8 cellular contexts compared by ENCODE assay signal in the genomic region with DNA sequence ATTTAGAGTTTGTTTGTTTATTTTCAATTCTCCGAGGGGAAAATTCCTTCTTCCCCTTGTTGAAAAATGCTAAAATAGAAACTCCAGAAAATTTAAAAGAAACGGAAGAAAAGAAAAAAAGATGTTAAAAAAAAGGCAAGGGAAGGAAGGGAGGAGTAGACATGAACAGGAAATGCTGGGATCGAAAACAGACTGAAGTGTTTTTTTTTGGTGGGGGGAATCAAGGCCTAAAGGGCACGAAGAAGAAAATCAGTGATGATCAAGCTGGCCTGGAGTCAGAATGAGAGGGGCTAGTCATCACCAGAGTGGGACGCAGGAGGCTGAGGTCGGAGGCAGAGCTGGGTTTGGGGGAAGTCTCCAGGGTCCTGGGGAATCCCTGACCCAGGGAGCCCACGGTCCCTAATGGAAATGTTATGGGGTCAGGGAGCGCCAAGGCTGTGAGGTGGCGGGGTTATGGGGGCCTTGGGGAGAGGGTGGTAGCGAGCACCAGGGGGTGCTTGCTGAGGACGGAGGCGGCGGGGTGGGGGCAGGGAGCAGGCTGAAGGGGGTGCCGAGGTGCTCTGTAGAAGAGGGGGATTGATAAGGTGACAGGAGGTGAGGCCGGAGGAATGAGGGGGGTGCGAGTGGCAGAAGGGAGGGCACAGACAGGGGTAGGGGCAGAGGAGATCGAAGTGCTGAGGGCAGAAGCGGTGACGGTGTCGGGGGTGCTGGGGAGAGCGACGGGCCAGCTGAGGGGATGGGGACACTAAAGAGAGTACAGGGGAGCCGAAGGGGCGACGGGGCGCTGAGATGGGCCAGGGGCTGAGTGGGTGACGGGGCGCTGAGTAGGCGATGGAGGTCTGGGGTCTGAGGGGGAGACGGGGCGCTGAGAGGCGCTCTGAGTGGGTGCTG. TPM values are rescaled to one million over a fixed set of nuclear protein-coding genes. Genes with fewer than 3 reads are reported as not detected.
A peak's percentile ranks its signal among the peaks of the same experiment; 100 is the strongest.
DNase-seq lines count a peak whose midpoint lies in the region; ATAC-seq lines count a peak whose summit lies in the region.

No MANE protein-coding gene starts in this region.

- H3K27me3 ChIP-seq in mononuclear cell (ENCODE audit: insufficient read depth, low read length) = no peaks in the 10 kb centered on the region

- H3K9me3 ChIP-seq in mononuclear cell (ENCODE audit: low read depth, low read length) = peaks cover 24% of the 10 kb centered on the region

- H3K4me1 ChIP-seq in mononuclear cell (ENCODE audit: insufficient read depth, low read length) = peaks cover 62% of the 10 kb centered on the region

- H3K4me3 ChIP-seq in mononuclear cell (ENCODE audit: low read length) = peak overlapping the region; percentile 68

- DNase-seq in DMS79 treated with DMSO at 0.1 percent for 48 hours (lab: John Stamatoyannopoulos, UW) (peak; percentile 35), DMS79 (lab: John Stamatoyannopoulos, UW) (no peak), ecto neural progenitor cell (ENCODE audit: low spot score) (peak; percentile 62), NCI-H446 treated with DMSO at 0.1 percent for 48 hours (lab: John Stamatoyannopoulos, UW) (no peak), SW 1271 (lab: John Stamatoyannopoulos, UW) (no peak)
- peak; percentile 58 for DNase-seq in activated CD4-positive, CD25-positive, alpha-beta regulatory T cell treated with anti-CD3 and anti-CD28 coated beads, Interleukin-2, amount 50 U/mL, for 72 hours
- DNase-seq in stimulated activated naive CD8-positive, alpha-beta T cell treated with anti-CD3 and anti-CD28 coated beads, Interleukin-15, Interleukin-2, amounts not matched to agents 100 U/mL and 50 U/mL, for 24 hours = peak; percentile 81

- peak; percentile 44 for ATAC-seq in stimulated activated naive CD8-positive, alpha-beta T cell treated with anti-CD3 and anti-CD28 coated beads, Interleukin-15, Interleukin-2, amounts not matched to agents 100 U/mL and 50 U/mL, for 24 hours

RNA-seq across cellular contexts. Expression of gene ZNFX1, which starts 0.7 kb away (rescaled TPM):
- 99.6 TPM for total RNA-seq in mononuclear cell

RNA-seq across cellular contexts. Expression of gene DDX27, which starts 57.9 kb away (rescaled TPM):
- total RNA-seq in mononuclear cell = 71.5 TPM

Comparison
In these comparisons a context has a peak if more than half of its experiments do, and no peak if none do; other contexts are left out.
1. DNase-seq: peak in DMS79 treated with DMSO at 0.1 percent for 48 hours (single experiment), activated CD4-positive, CD25-positive, alpha-beta regulatory T cell treated with anti-CD3 and anti-CD28 coated beads, Interleukin-2, amount 50 U/mL, for 72 hours (single experiment), ecto neural progenitor cell (single experiment) and stimulated activated naive CD8-positive, alpha-beta T cell treated with anti-CD3 and anti-CD28 coated beads, Interleukin-15, Interleukin-2, amounts not matched to agents 100 U/mL and 50 U/mL, for 24 hours (single experiment); none in DMS79 (single experiment), NCI-H446 treated with DMSO at 0.1 percent for 48 hours (single experiment) and SW 1271 (0 of 2).